In the genomic region with DNA sequence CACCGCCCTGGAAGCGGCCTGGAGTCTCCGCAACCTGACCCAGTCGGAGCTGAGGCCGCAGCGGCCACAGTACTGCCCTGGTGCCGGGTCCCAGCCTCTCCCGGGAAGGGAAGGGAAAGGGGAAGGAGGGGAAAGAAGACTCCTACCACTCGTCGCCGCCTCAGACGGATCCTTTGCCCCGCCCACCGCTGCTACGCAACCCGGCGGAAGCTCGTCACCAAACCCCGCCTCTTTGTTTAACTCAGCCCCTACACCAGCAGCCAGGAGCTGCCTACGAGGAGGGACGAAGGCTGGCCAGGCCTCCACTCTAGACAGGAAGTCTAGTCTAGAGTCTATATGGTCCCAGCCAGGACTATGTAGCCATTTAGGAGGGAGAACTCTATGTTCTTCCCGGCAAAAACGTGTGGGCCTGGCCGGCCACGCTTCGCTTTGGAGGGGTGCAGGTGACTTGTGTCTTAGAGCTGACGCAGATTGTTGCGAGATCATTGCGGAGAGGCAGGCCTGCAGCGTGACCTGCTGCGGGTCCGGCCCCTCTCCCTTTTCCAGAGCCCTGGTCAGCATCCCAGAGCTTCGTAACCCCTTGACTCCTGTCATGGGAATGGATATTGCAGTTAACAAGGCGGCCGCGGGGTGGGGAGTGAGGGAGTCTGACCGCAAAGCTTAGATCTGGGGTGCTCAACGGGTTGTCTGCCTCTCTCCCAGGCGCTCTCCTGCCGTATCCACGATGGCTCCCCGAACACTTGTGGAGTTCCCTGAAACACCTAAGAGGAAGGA, we compare ENCODE assay signal across 8 cellular contexts. TPM values are rescaled to one million over a fixed set of nuclear protein-coding genes. Genes with fewer than 3 reads are reported as not detected.
A peak's percentile ranks its signal among the peaks of the same experiment; 100 is the strongest.
DNase-seq lines count a peak whose midpoint lies in the region; ATAC-seq and TF ChIP-seq lines count a peak whose summit lies in the region.

A gene (minus strand): TSS at position 166 of the 774 bp plus-strand sequence. CDS start 7,875 bp downstream, outside the sequence.

- H3K4me3 Mint-ChIP-seq in activated naive CD4-positive, alpha-beta T cell treated with anti-CD3 and anti-CD28 coated beads, Interleukin-2, amount 50 U/mL, for 24 hours: peak within 1 kb of the TSS; percentile 97

- H3K4me1 Mint-ChIP-seq in activated naive CD4-positive, alpha-beta T cell treated with anti-CD3 and anti-CD28 coated beads, Interleukin-2, amount 50 U/mL, for 24 hours: peaks cover 42% of the 10 kb centered on the region

- H3K9me3 Mint-ChIP-seq in activated naive CD4-positive, alpha-beta T cell treated with anti-CD3 and anti-CD28 coated beads, Interleukin-2, amount 50 U/mL, for 24 hours: no peaks in the 10 kb centered on the region

- DNase-seq in GM06990 (ENCODE audit: extremely low read depth, insufficient read length): peak; percentile 90
- peak; percentile 86 for DNase-seq in NCI-H1092 (lab: John Stamatoyannopoulos, UW)
- peak; percentile 97 for DNase-seq in globus pallidus (ENCODE audit: low spot score)
- peak; percentile 96 for DNase-seq in occipital lobe (lab: John Stamatoyannopoulos, UW)

- TF ChIP-seq CTCF in GM06990 (IDR thresholded peaks at IDR 0.05; ENCODE audit: insufficient read depth, low read length, poor library complexity, severe bottlenecking): no peak

- peak within 1 kb of the TSS; percentile 83 for H3K4me3 ChIP-seq in GM06990 (replicated peaks; ENCODE audit: low read depth, low read length)

- H3K27ac Mint-ChIP-seq in activated naive CD4-positive, alpha-beta T cell treated with anti-CD3 and anti-CD28 coated beads, Interleukin-2, amount 50 U/mL, for 24 hours: peak within 1 kb of the TSS; percentile 99

- H3K27me3 ChIP-seq in GM06990 (replicated peaks; ENCODE audit: control insufficient read depth, insufficient read depth, low read length): no peaks in the 10 kb centered on the region

- peak; percentile 69 for ATAC-seq in HG02588 (IDR thresholded peaks at IDR 0.05; ENCODE audit: unreplicated experiment)
- peak; percentile 81 for ATAC-seq in SK-N-SH treated with all-trans-retinoic acid at 6 μM for 48 hours

- peak within 1 kb of the TSS; percentile 95 for H3K27ac ChIP-seq in temporal lobe (ENCODE audit: low read depth, low read length)

- no peaks in the 10 kb centered on the region for H3K27me3 Mint-ChIP-seq in activated naive CD4-positive, alpha-beta T cell treated with anti-CD3 and anti-CD28 coated beads, Interleukin-2, amount 50 U/mL, for 24 hours

- peaks cover 2% of the 10 kb centered on the region for H3K36me3 Mint-ChIP-seq in activated naive CD4-positive, alpha-beta T cell treated with anti-CD3 and anti-CD28 coated beads, Interleukin-2, amount 50 U/mL, for 24 hours

- peaks cover 2% of the 10 kb centered on the region; the same call in 1 of the 2 replicates for H3K36me3 ChIP-seq in GM06990 (ENCODE audit: control insufficient read depth, insufficient read depth, low read length)

TF ChIP-seq in SK-N-SH treated with all-trans-retinoic acid at 6 μM for 48 hours, 23 proteins besides CTCF, POLR2A, EP300 and RAD21:
- TF ChIP-seq ZNF565 (CRISPR knock-in tag; conservative IDR thresholded peaks at IDR 0.05; ENCODE audit: low read depth) (no peak), GLIS3 (CRISPR knock-in tag; IDR thresholded peaks at IDR 0.05) (0 out of 2 replicates have a peak, but pooled peaks have one; percentile 17), ESRRG (CRISPR knock-in tag; IDR thresholded peaks at IDR 0.05) (no peak), TCF4 (CRISPR knock-in tag; IDR thresholded peaks at IDR 0.05; ENCODE audit: borderline replicate concordance) (no peak), ZC3H10 (CRISPR knock-in tag; IDR thresholded peaks at IDR 0.05) (no peak), TOX (CRISPR knock-in tag; IDR thresholded peaks at IDR 0.05; ENCODE audit: borderline replicate concordance) (no peak), BACH2 (CRISPR knock-in tag; IDR thresholded peaks at IDR 0.05; ENCODE audit: borderline replicate concordance) (no peak), ISL1 (CRISPR knock-in tag; IDR thresholded peaks at IDR 0.05) (no peak), CSDC2 (CRISPR knock-in tag; IDR thresholded peaks at IDR 0.05) (no peak), ZNF70 (CRISPR knock-in tag; IDR thresholded peaks at IDR 0.05) (peak; percentile 95), OSR1 (CRISPR knock-in tag; IDR thresholded peaks at IDR 0.05) (no peak), ZFP3 (CRISPR knock-in tag; IDR thresholded peaks at IDR 0.05) (peak; percentile 75)
- TF ChIP-seq, protein P1, sequence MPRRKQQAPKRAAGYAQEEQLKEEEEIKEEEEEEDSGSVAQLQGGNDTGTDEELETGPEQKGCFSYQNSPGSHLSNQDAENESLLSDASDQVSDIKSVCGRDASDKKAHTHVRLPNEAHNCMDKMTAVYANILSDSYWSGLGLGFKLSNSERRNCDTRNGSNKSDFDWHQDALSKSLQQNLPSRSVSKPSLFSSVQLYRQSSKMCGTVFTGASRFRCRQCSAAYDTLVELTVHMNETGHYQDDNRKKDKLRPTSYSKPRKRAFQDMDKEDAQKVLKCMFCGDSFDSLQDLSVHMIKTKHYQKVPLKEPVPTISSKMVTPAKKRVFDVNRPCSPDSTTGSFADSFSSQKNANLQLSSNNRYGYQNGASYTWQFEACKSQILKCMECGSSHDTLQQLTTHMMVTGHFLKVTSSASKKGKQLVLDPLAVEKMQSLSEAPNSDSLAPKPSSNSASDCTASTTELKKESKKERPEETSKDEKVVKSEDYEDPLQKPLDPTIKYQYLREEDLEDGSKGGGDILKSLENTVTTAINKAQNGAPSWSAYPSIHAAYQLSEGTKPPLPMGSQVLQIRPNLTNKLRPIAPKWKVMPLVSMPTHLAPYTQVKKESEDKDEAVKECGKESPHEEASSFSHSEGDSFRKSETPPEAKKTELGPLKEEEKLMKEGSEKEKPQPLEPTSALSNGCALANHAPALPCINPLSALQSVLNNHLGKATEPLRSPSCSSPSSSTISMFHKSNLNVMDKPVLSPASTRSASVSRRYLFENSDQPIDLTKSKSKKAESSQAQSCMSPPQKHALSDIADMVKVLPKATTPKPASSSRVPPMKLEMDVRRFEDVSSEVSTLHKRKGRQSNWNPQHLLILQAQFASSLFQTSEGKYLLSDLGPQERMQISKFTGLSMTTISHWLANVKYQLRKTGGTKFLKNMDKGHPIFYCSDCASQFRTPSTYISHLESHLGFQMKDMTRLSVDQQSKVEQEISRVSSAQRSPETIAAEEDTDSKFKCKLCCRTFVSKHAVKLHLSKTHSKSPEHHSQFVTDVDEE (CRISPR knock-in tag; IDR thresholded peaks at IDR 0.05): no peak
- TF ChIP-seq, protein P2, sequence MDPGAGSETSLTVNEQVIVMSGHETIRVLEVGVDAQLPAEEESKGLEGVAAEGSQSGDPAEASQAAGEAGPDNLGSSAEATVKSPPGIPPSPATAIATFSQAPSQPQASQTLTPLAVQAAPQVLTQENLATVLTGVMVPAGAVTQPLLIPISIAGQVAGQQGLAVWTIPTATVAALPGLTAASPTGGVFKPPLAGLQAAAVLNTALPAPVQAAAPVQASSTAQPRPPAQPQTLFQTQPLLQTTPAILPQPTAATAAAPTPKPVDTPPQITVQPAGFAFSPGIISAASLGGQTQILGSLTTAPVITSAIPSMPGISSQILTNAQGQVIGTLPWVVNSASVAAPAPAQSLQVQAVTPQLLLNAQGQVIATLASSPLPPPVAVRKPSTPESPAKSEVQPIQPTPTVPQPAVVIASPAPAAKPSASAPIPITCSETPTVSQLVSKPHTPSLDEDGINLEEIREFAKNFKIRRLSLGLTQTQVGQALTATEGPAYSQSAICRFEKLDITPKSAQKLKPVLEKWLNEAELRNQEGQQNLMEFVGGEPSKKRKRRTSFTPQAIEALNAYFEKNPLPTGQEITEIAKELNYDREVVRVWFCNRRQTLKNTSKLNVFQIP (CRISPR knock-in tag; IDR thresholded peaks at IDR 0.05; ENCODE audit: borderline replicate concordance, low read depth): no peak
- TF ChIP-seq, protein P3, sequence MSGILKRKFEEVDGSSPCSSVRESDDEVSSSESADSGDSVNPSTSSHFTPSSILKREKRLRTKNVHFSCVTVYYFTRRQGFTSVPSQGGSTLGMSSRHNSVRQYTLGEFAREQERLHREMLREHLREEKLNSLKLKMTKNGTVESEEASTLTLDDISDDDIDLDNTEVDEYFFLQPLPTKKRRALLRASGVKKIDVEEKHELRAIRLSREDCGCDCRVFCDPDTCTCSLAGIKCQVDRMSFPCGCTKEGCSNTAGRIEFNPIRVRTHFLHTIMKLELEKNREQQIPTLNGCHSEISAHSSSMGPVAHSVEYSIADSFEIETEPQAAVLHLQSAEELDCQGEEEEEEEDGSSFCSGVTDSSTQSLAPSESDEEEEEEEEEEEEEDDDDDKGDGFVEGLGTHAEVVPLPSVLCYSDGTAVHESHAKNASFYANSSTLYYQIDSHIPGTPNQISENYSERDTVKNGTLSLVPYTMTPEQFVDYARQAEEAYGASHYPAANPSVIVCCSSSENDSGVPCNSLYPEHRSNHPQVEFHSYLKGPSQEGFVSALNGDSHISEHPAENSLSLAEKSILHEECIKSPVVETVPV (CRISPR knock-in tag; IDR thresholded peaks at IDR 0.05): no peak

RNA-seq across cellular contexts. Expression of the gene that starts here (rescaled TPM):
- 78.1 TPM for total RNA-seq in occipital lobe
- total RNA-seq in temporal lobe: 70.8 TPM

Comparison
In these comparisons a context has a peak if more than half of its experiments do, and no peak if none do; other contexts are left out.
1. Peak in every context shown above with its lines: DNase-seq, ATAC-seq, H3K4me3 ChIP-seq and H3K27ac ChIP-seq.